ENCODE assay signal across 1 cellular context in the genomic region with DNA sequence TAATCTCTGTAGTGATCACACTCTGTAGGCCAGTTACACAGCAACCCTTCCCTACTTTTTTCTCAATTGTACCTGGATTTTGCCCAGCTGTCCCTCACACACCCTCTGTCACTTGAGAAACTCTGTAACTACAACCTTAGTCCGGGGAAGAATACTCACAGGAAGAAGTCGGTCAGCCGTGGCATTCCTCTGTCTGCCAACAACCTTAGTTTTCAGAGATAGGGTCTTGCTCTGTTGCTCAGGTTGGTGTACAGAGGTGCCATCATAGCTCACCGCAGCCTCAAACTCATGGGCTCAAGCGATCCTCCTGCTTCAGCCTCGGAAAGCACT.
TF ChIP-seq lines count a peak whose summit lies in the region.

No MANE protein-coding gene starts in this region.

TF ChIP-seq in K562, 482 proteins besides CTCF, POLR2A, EP300 and RAD21:
- TF ChIP-seq MEF2A (IDR thresholded peaks at IDR 0.05; ENCODE audit: control insufficient read depth, low read depth, low read length): no peak
- no peak for TF ChIP-seq CHD1 (IDR thresholded peaks at IDR 0.05; ENCODE audit: low read length)
- no peak for TF ChIP-seq SIRT6 (IDR thresholded peaks at IDR 0.05; ENCODE audit: low read depth, low read length)
- no peak for TF ChIP-seq DDX20 (tag; IDR thresholded peaks at IDR 0.05; ENCODE audit: low read depth)
- TF ChIP-seq, protein P1, sequence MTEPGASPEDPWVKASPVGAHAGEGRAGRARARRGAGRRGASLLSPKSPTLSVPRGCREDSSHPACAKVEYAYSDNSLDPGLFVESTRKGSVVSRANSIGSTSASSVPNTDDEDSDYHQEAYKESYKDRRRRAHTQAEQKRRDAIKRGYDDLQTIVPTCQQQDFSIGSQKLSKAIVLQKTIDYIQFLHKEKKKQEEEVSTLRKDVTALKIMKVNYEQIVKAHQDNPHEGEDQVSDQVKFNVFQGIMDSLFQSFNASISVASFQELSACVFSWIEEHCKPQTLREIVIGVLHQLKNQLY (CRISPR knock-in tag; conservative IDR thresholded peaks at IDR 0.05): no peak
- TF ChIP-seq RBBP5 (IDR thresholded peaks at IDR 0.05; ENCODE audit: borderline replicate concordance, insufficient read depth, low read length, poor library complexity, severe bottlenecking): no peak
- no peak for TF ChIP-seq TAF15 (IDR thresholded peaks at IDR 0.05; ENCODE audit: low read depth, low read length)
- TF ChIP-seq, protein P2, sequence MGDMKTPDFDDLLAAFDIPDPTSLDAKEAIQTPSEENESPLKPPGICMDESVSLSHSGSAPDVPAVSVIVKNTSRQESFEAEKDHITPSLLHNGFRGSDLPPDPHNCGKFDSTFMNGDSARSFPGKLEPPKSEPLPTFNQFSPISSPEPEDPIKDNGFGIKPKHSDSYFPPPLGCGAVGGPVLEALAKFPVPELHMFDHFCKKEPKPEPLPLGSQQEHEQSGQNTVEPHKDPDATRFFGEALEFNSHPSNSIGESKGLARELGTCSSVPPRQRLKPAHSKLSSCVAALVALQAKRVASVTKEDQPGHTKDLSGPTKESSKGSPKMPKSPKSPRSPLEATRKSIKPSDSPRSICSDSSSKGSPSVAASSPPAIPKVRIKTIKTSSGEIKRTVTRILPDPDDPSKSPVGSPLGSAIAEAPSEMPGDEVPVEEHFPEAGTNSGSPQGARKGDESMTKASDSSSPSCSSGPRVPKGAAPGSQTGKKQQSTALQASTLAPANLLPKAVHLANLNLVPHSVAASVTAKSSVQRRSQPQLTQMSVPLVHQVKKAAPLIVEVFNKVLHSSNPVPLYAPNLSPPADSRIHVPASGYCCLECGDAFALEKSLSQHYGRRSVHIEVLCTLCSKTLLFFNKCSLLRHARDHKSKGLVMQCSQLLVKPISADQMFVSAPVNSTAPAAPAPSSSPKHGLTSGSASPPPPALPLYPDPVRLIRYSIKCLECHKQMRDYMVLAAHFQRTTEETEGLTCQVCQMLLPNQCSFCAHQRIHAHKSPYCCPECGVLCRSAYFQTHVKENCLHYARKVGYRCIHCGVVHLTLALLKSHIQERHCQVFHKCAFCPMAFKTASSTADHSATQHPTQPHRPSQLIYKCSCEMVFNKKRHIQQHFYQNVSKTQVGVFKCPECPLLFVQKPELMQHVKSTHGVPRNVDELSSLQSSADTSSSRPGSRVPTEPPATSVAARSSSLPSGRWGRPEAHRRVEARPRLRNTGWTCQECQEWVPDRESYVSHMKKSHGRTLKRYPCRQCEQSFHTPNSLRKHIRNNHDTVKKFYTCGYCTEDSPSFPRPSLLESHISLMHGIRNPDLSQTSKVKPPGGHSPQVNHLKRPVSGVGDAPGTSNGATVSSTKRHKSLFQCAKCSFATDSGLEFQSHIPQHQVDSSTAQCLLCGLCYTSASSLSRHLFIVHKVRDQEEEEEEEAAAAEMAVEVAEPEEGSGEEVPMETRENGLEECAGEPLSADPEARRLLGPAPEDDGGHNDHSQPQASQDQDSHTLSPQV (IDR thresholded peaks at IDR 0.05): no peak
- TF ChIP-seq ZNF12 (CRISPR knock-in tag; IDR thresholded peaks at IDR 0.05): no peak
- no peak for TF ChIP-seq TBL1XR1 (IDR thresholded peaks at IDR 0.05; ENCODE audit: low read length in 2 of 2)
- no peak for TF ChIP-seq HDAC1 (IDR thresholded peaks at IDR 0.05)
- TF ChIP-seq HOXB6 (CRISPR knock-in tag; IDR thresholded peaks at IDR 0.05; ENCODE audit: borderline replicate concordance): no peak
- TF ChIP-seq ZNF780A (CRISPR knock-in tag; IDR thresholded peaks at IDR 0.05): no peak
- no peak for TF ChIP-seq ZNF583 (CRISPR knock-in tag; IDR thresholded peaks at IDR 0.05)
- no peak for TF ChIP-seq RUNX1 (IDR thresholded peaks at IDR 0.05; ENCODE audit: low read depth)
- TF ChIP-seq, protein P3, sequence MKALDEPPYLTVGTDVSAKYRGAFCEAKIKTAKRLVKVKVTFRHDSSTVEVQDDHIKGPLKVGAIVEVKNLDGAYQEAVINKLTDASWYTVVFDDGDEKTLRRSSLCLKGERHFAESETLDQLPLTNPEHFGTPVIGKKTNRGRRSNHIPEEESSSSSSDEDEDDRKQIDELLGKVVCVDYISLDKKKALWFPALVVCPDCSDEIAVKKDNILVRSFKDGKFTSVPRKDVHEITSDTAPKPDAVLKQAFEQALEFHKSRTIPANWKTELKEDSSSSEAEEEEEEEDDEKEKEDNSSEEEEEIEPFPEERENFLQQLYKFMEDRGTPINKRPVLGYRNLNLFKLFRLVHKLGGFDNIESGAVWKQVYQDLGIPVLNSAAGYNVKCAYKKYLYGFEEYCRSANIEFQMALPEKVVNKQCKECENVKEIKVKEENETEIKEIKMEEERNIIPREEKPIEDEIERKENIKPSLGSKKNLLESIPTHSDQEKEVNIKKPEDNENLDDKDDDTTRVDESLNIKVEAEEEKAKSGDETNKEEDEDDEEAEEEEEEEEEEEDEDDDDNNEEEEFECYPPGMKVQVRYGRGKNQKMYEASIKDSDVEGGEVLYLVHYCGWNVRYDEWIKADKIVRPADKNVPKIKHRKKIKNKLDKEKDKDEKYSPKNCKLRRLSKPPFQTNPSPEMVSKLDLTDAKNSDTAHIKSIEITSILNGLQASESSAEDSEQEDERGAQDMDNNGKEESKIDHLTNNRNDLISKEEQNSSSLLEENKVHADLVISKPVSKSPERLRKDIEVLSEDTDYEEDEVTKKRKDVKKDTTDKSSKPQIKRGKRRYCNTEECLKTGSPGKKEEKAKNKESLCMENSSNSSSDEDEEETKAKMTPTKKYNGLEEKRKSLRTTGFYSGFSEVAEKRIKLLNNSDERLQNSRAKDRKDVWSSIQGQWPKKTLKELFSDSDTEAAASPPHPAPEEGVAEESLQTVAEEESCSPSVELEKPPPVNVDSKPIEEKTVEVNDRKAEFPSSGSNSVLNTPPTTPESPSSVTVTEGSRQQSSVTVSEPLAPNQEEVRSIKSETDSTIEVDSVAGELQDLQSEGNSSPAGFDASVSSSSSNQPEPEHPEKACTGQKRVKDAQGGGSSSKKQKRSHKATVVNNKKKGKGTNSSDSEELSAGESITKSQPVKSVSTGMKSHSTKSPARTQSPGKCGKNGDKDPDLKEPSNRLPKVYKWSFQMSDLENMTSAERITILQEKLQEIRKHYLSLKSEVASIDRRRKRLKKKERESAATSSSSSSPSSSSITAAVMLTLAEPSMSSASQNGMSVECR (CRISPR knock-in tag; IDR thresholded peaks at IDR 0.05): no peak
